In the genomic region with DNA sequence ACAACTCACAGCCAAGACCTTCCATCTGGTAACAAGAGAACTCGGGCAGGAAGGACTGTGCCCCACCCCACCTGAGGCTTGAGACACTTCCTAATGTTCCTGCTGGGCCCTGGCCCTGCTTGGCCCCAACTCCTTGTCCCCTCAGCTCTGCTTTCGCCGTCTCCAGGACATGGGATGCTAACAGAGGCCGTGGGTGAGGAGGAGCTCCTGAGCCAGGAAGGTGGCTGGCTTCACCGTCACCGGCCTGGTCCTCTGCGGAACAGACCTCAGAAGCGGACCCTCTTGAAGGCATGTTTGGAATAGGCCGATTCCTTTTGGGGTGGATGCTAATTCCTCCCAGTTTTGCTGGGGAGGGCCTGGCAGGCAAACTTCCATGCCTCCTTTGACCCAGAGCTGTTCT, we compare ENCODE assay signal across 19 cellular contexts.
"Had no signal": no experiment of that assay in that cellular context is flagged by ENCODE, and none has a peak within 500 bp of the region (broad histone marks: within the 10 kb centered on the region; RNA-seq: fewer than 3 reads in every experiment).

No MANE protein-coding gene starts in this region.

- H3K4me3 ChIP-seq: Peyer's patch, SJCRH30 had no signal

- H3K36me3 ChIP-seq: Peyer's patch, SJCRH30 had no signal

- H3K9me3 ChIP-seq: Peyer's patch, SJCRH30, SK-N-SH had no signal

- H3K27me3 ChIP-seq: Peyer's patch, SJCRH30 had no signal

- H3K27ac ChIP-seq: Peyer's patch, RWPE1, SJCRH30, VCaP had no signal

- DNase-seq: activated CD4-positive, alpha-beta T cell treated with anti-CD3 and anti-CD28 coated beads for 4 hours; activated CD8-positive, alpha-beta memory T cell treated with anti-CD3 and anti-CD28 coated beads for 24 hours; activated gamma-delta T cell; activated naive CD4-positive, alpha-beta T cell treated with anti-CD3 and anti-CD28 coated beads for 36 hours; activated T-cell treated with anti-CD3 and anti-CD28 coated beads, Interleukin-2, amount 50 U/mL, for 1 hour; amygdala; central memory CD4-positive, alpha-beta T cell; MM.1S; NCI-H1105 treated with DMSO at 0.1 percent for 48 hours; NCI-H1436 treated with DMSO at 0.1 percent for 48 hours; NCI-H2081 treated with DMSO at 0.1 percent for 48 hours; NCI-H446; Peyer's patch; Right ventricle myocardium superior; SK-N-SH; T-helper 1 cell had no signal

- H3K4me1 ChIP-seq: SJCRH30 had no signal
